8 cellular contexts compared by ENCODE assay signal in the genomic region with DNA sequence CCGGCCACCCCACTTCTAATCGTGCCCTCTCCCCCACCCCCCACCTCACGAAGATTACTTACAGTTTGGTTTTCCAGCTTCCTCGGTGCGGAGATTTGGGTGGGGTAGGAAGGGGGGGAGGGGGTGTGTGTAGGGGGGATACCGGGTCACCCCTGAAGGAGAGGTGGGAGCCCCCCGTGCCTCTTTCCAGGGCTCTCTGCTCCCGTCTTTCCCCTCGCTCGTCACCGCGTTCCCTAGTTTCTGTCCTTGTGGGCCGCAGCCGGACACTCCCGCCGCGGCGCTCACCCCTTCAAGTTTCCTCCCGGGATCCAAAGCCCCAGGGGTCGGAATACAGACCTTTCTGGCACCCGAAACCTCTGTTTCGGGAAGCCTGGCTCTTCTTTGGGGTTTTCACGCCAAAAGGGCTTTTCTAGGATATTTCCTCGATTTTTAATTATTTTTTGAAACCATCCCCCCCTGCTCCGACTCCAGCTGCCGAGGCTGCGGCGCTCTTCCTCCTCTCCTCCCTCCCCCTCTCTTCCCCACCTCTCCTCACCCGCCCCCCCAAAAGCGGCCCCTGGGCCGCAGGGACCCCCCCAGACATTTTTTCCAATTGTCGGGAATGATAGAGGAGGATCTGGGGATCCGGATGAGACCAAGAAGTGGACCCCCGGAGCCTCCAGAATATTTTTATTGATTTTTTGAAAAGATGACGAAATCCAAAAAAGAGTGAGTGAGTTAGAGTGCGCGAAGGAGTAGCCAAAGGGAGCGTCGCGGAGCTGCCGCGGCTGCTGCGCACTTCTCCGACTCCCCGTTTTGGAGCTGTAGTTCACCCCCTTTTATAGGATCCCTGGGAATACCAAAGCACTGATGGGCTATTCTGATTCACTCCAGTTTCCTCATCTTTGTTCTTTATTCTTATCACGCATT. TPM values are rescaled to one million over a fixed set of nuclear protein-coding genes. Genes with fewer than 3 reads are reported as not detected.
DNase-seq lines count a peak whose midpoint lies in the region; ATAC-seq and TF ChIP-seq lines count a peak whose summit lies in the region.

No MANE protein-coding gene starts in this region.

- DNase-seq in Right ventricle myocardium inferior (ENCODE audit: missing footprints) (peak; percentile 58), Right ventricle myocardium superior (no peak), breast epithelium (ENCODE audit: low spot score in 2 of 2) (no peak), memory B cell (ENCODE audit: low spot score in 2 of 2) (no peak), vagina (ENCODE audit: extremely low spot score in 2 of 2) (peak in 1 of 2 donors; percentile 84), AML-193 (lab: John Stamatoyannopoulos, UW) (no peak), activated gamma-delta T cell (lab: John Stamatoyannopoulos, UW) (no peak), posterior vena cava (ENCODE audit: low spot score) (no peak)

- no peaks in the 10 kb centered on the region for H3K4me1 ChIP-seq in breast epithelium
- peaks cover 75% of the 10 kb centered on the region for H3K4me1 ChIP-seq in vagina

- peak overlapping the region; percentile 97 for H3K4me3 Mint-ChIP-seq in memory B cell

- ATAC-seq in Right ventricle myocardium inferior (no peak), Right ventricle myocardium superior (ENCODE audit: poor library complexity) (no peak), memory B cell (ENCODE audit: low read depth) (no peak)

- H3K27ac Mint-ChIP-seq in memory B cell = peak overlapping the region; percentile 100

- no peaks in the 10 kb centered on the region for H3K9me3 ChIP-seq in breast epithelium
- H3K9me3 ChIP-seq in vagina = no peaks in the 10 kb centered on the region

- intact Hi-C loops in Right ventricle myocardium inferior (cut with DNase I) = loop anchor here (5.0 kb wide), 1 partner anchor 243 kb away; no protein-coding TSS in a partner anchor
- intact Hi-C loops in Right ventricle myocardium superior (cut with DNase I) = loop anchor here (5.0 to 10.0 kb wide), 4 partner anchors 170 to 393 kb away; no protein-coding TSS in a partner anchor
- intact Hi-C loops in breast epithelium (cut with DNase I; ENCODE audit: low total_unique reads) = no loop called here
- intact Hi-C loops in vagina (cut with DNase I) = loop anchor here (5.0 kb wide), 1 partner anchor 233 kb away; no protein-coding TSS in a partner anchor
- intact Hi-C loops in posterior vena cava (cut with DNase I) = loop anchor here (5.0 to 10.0 kb wide), 6 partner anchors 170 to 388 kb away; no protein-coding TSS in a partner anchor

- TF ChIP-seq POLR2A in breast epithelium (IDR thresholded peaks at IDR 0.05) (no peak), vagina (IDR thresholded peaks at IDR 0.05) (peak in 1 of 2 donors; percentile 24)

- peak overlapping the region; percentile 85 to 92 for H3K27ac ChIP-seq in breast epithelium
- peak overlapping the region; percentile 97 for H3K27ac ChIP-seq in vagina

- no peaks in the 10 kb centered on the region for H3K9me3 Mint-ChIP-seq in memory B cell

- H3K36me3 ChIP-seq in breast epithelium (no peaks in the 10 kb centered on the region), vagina (peaks cover 0 to 7% of the 10 kb centered on the region in 2 donors)

- H3K36me3 Mint-ChIP-seq in memory B cell = peaks cover 12% of the 10 kb centered on the region

- H3K4me1 Mint-ChIP-seq in memory B cell = peaks cover 37% of the 10 kb centered on the region

- no peak for TF ChIP-seq CTCF in breast epithelium (IDR thresholded peaks at IDR 0.05)
- no peak for TF ChIP-seq CTCF in vagina (IDR thresholded peaks at IDR 0.05)

- peak overlapping the region; percentile 62 to 83 (median 78) for H3K4me3 ChIP-seq in breast epithelium
- H3K4me3 ChIP-seq in vagina = peak overlapping the region; percentile 50 to 80

- H3K27me3 ChIP-seq in breast epithelium = peaks cover 0 to 38% of the 10 kb centered on the region in 2 donors
- H3K27me3 ChIP-seq in vagina = no peaks in the 10 kb centered on the region

- no peaks in the 10 kb centered on the region for H3K27me3 Mint-ChIP-seq in memory B cell

RNA-seq across cellular contexts. Expression of a gene that starts 1.7 kb away (rescaled TPM):
- total RNA-seq in Right ventricle myocardium inferior (214 TPM), Right ventricle myocardium superior (206 TPM), breast epithelium (10 to 100 TPM; 43.3 to 72.8 (median 53.7) TPM), vagina (57.5 TPM), posterior vena cava (100 to 1,000 TPM; 101 to 129 TPM)

RNA-seq across cellular contexts. Expression of a gene that starts 45.8 kb away (rescaled TPM):
- total RNA-seq in Right ventricle myocardium inferior = 16.5 TPM
- total RNA-seq in Right ventricle myocardium superior = 13.6 TPM
- total RNA-seq in breast epithelium = 1 to 10 TPM; 2.9 to 7.5 (median 6.9) TPM
- total RNA-seq in vagina = 0.98 TPM
- 10 to 100 TPM; 10.3 to 12.1 TPM for total RNA-seq in posterior vena cava
